In the genomic region with DNA sequence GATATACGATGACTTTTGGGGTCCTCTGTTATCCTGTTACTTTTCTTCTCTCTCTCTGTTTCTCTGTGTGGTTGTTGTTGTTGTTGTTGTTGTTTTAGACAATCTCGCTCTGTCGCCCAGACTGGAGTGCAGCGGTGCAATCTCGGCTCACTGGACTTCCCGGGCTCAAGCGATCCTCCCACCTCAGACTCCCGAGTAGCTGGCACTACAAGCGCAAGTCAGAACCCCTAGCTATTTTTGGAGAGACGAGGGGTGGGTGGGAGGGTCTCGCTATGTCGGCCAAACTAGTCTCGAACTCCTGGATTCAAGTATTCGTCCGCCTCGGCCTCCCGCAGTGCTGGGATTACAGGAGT, we compare ENCODE assay signal across 12 cellular contexts. TPM values are rescaled to one million over a fixed set of nuclear protein-coding genes. Genes with fewer than 3 reads are reported as not detected.
A peak's percentile ranks its signal among the peaks of the same experiment; 100 is the strongest.
DNase-seq lines count a peak whose midpoint lies in the region; ATAC-seq and TF ChIP-seq lines count a peak whose summit lies in the region.
"Had no signal": no experiment of that assay in that cellular context is flagged by ENCODE, and none has a peak within 500 bp of the region (broad histone marks: within the 10 kb centered on the region; RNA-seq: fewer than 3 reads in every experiment).

No MANE protein-coding gene starts in this region.

- no peaks in the 10 kb centered on the region for H4K20me1 ChIP-seq in HCT116 (ENCODE audit: insufficient read depth)

- POLR2A ChIA-PET in A673 (lab: Charles Lee; ENCODE audit: low non-redundant PET): no interaction called here
- POLR2A ChIA-PET in HCT116 (lab: Charles Lee): no interaction called here

- no peak overlapping the region for H2BK15ac ChIP-seq in mesenchymal stem cell (ENCODE audit: low read depth, poor library complexity, severe bottlenecking)

- no peaks in the 10 kb centered on the region for H3K36me3 Mint-ChIP-seq in brain

- peak overlapping the region; percentile 79 to 87 (median 84) for H3K4me3 Mint-ChIP-seq in brain

- no peaks in the 10 kb centered on the region for H3K79me1 ChIP-seq in mesenchymal stem cell (replicated peaks; ENCODE audit: low read length, poor library complexity, severe bottlenecking)

- peaks cover 15 to 31% (median 28%) of the 10 kb centered on the region in 5 experiments for H3K9me3 Mint-ChIP-seq in brain

- no peak overlapping the region for H3K23ac ChIP-seq in mesenchymal stem cell (ENCODE audit: low read length in 2 of 2)

- H4K8ac ChIP-seq in mesenchymal stem cell (ENCODE audit: low read length): no peak overlapping the region

- H3K79me2 ChIP-seq in HCT116 (ENCODE audit: insufficient read depth, low read length): no peaks in the 10 kb centered on the region

- H2BK120ac ChIP-seq in mesenchymal stem cell (ENCODE audit: low read depth, low read length): no peak overlapping the region

- H3K14ac ChIP-seq in mesenchymal stem cell (ENCODE audit: low read length in 2 of 2): no peak overlapping the region

- no peak overlapping the region for H2BK12ac ChIP-seq in mesenchymal stem cell (ENCODE audit: low read length in 2 of 2)

- TF ChIP-seq RAD21 in HCT116 (IDR thresholded peaks at IDR 0.05; ENCODE audit: low read depth): no peak

- 20% methylated on average over 13 of the region's 17 CpGs for WGBS in mesenchymal stem cell

- DNase-seq in A673 (ENCODE audit: low spot score): no peak
- DNase-seq in HCT116 (ENCODE audit: low read depth, low spot score): no peak
- no peak for DNase-seq in mesenchymal stem cell
- DNase-seq in RKO (ENCODE audit: low spot score): no peak
- DNase-seq in germinal center (ENCODE audit: low spot score): no peak
- DNase-seq: SW 1271 had no signal

- H3K27ac ChIP-seq in A673 (ENCODE audit: low read depth, low read length, poor library complexity, severe bottlenecking): no peak overlapping the region
- no peak overlapping the region for H3K27ac ChIP-seq in HCT116 (ENCODE audit: low read depth, low read length)
- no peak overlapping the region for H3K27ac ChIP-seq in mesenchymal stem cell (ENCODE audit: low read length, poor library complexity, severe bottlenecking)
- H3K27ac ChIP-seq: KMS-11, ovary, vagina had no signal

- H3K4me2 ChIP-seq in HCT116 (ENCODE audit: low read length): peak overlapping the region; percentile 63
- H3K4me2 ChIP-seq in mesenchymal stem cell (ENCODE audit: low read length, poor library complexity, severe bottlenecking): peak overlapping the region; percentile 78
- H3K4me2 ChIP-seq: KMS-11 had no signal

- TF ChIP-seq POLR2A in HCT116 (IDR thresholded peaks at IDR 0.05; ENCODE audit: borderline replicate concordance, extremely low read depth, insufficient read depth, insufficient read length): no peak

- TF ChIP-seq CTCF in A673 (conservative IDR thresholded peaks at IDR 0.05; ENCODE audit: low read depth, low read length) (no peak), HCT116 (IDR thresholded peaks at IDR 0.05 in 2 of 3, conservative IDR thresholded peaks at IDR 0.05 in 1 of 3; ENCODE audit: borderline replicate concordance in 1 of 3, insufficient read depth in 1 of 3, low read depth in 2 of 3, low read length in 2 of 3) (no peak), brain (conservative IDR thresholded peaks at IDR 0.05) (no peak)

- H2AFZ ChIP-seq in HCT116 (ENCODE audit: low read depth, low read length, poor library complexity, severe bottlenecking) (peak overlapping the region; percentile 90), mesenchymal stem cell (ENCODE audit: low read depth, low read length) (peak overlapping the region; percentile 60)

- H2BK5ac ChIP-seq in mesenchymal stem cell (ENCODE audit: low read depth, low read length, poor library complexity, severe bottlenecking): no peak overlapping the region

- peak overlapping the region; percentile 54 for H3K4me3 ChIP-seq in A673 (ENCODE audit: low read depth, low read length, poor library complexity, severe bottlenecking)
- peak overlapping the region in 1 of 2 experiments; percentile 33; a peak in 1 of 4 replicates for H3K4me3 ChIP-seq in HCT116 (replicated peaks in 1 of 2; ENCODE audit: low read depth in 1 of 2, low read length in 2 of 2)
- H3K4me3 ChIP-seq in mesenchymal stem cell (ENCODE audit: insufficient read depth in 1 of 2, low read depth in 1 of 2, low read length in 2 of 2): peak overlapping the region; percentile 51 to 78
- H3K4me3 ChIP-seq: ovary had no signal

- no peaks in the 10 kb centered on the region for H3K9me2 ChIP-seq in HCT116 (ENCODE audit: insufficient read depth)

- no peak overlapping the region for H3K4ac ChIP-seq in mesenchymal stem cell (ENCODE audit: low read depth in 1 of 2, low read length in 2 of 2)

- H2AK5ac ChIP-seq in mesenchymal stem cell (ENCODE audit: low read length, severe bottlenecking): no peak overlapping the region

- H3K4me1 ChIP-seq in A673 (ENCODE audit: insufficient read depth, low read length, poor library complexity, severe bottlenecking) (peaks cover 8% of the 10 kb centered on the region), HCT116 (ENCODE audit: control insufficient read depth in 1 of 2, insufficient read depth in 2 of 2, low read length in 2 of 2) (peaks cover 3 to 35% of the 10 kb centered on the region in 2 experiments; a peak in 3 of 4 replicates), mesenchymal stem cell (ENCODE audit: control insufficient read depth, insufficient read depth, low read depth, low read length) (peaks cover 2% of the 10 kb centered on the region)
- H3K4me1 ChIP-seq: vagina had no signal

- H3K4me1 Mint-ChIP-seq in brain: peaks cover 23% of the 10 kb centered on the region

- intact Hi-C loops in A673 (cut with micrococcal nuclease; ENCODE audit: unreplicated experiment) (loop anchor here (2.0 kb wide), 1 partner anchor 17 kb away; no protein-coding TSS in a partner anchor), HCT116 (cut with micrococcal nuclease) (loop anchor here (10.0 kb wide), 2 partner anchors 513 to 657 kb away; no protein-coding TSS in a partner anchor)

- no peak overlapping the region for H3K9ac ChIP-seq in HCT116 (ENCODE audit: low read length)
- peak overlapping the region; percentile 67 for H3K9ac ChIP-seq in mesenchymal stem cell (ENCODE audit: low read length)
- H3K9ac ChIP-seq: KMS-11 had no signal

- peak overlapping the region in 1 of 5 experiments; percentile 34 for H3K27ac Mint-ChIP-seq in brain

- H4K91ac ChIP-seq in mesenchymal stem cell (ENCODE audit: low read length): no peak overlapping the region

- H3K9me3 ChIP-seq in A673 (ENCODE audit: low read depth, low read length, poor library complexity, severe bottlenecking): peaks cover 4% of the 10 kb centered on the region
- H3K9me3 ChIP-seq in HCT116 (ENCODE audit: control insufficient read depth in 1 of 2, insufficient read depth in 1 of 2, low read depth in 1 of 2, low read length in 2 of 2): no peaks in the 10 kb centered on the region
- peaks cover 3% of the 10 kb centered on the region for H3K9me3 ChIP-seq in mesenchymal stem cell (ENCODE audit: control insufficient read depth, low read length)
- H3K9me3 ChIP-seq: ovary, vagina had no signal

- CTCF ChIA-PET in A673 (lab: Charles Lee): interaction anchor here (2.4 kb wide), 1 partner anchor 18 kb away, joined by 15 read pairs; no protein-coding TSS in a partner anchor
- CTCF ChIA-PET in HCT116 (lab: Charles Lee): interaction anchor here (1.7 to 4.1 kb wide), 2 partner anchors 17 to 236 kb away, joined by 4 to 45 read pairs; no protein-coding TSS in a partner anchor

- H3K36me3 ChIP-seq in A673 (ENCODE audit: insufficient read depth, low read length, poor library complexity, severe bottlenecking) (no peaks in the 10 kb centered on the region), HCT116 (ENCODE audit: control insufficient read depth in 1 of 2, insufficient read depth in 2 of 2, low read length in 2 of 2) (no peaks in the 10 kb centered on the region), mesenchymal stem cell (ENCODE audit: control insufficient read depth in 1 of 2, insufficient read depth in 2 of 2, low read depth in 1 of 2, low read length in 2 of 2) (no peaks in the 10 kb centered on the region)
- H3K36me3 ChIP-seq: ovary, vagina had no signal

- no peaks in the 10 kb centered on the region for H3K27me3 ChIP-seq in A673 (replicated peaks; ENCODE audit: insufficient read depth, low read depth, low read length, poor library complexity)
- no peaks in the 10 kb centered on the region for H3K27me3 ChIP-seq in HCT116 (ENCODE audit: insufficient read depth, low read length)
- H3K27me3 ChIP-seq in mesenchymal stem cell (ENCODE audit: control insufficient read depth in 1 of 2, insufficient read depth in 1 of 2, low read length in 2 of 2): peaks cover 8 to 13% of the 10 kb centered on the region in 2 experiments
- H3K27me3 ChIP-seq: ovary, vagina had no signal

- no TSS peak for BruUV-seq in A673 (replicated peaks; lab: Mats Ljungman, UMichigan)
- no TSS peak for BruUV-seq in HCT116 (replicated peaks; lab: Mats Ljungman, UMichigan)

- RAD21 ChIA-PET in HCT116 (lab: Charles Lee; ENCODE audit: low non-redundant PET in 1 of 2, low total read pairs in 2 of 2, uncharacterized antibody in 2 of 2, unreplicated experiment in 2 of 2): no interaction called here

- ATAC-seq in HCT116 (no peak), GM19395 (IDR thresholded peaks at IDR 0.05; ENCODE audit: unreplicated experiment) (no peak), GM21529 (IDR thresholded peaks at IDR 0.05; ENCODE audit: unreplicated experiment) (no peak)

- H3K27me3 Mint-ChIP-seq in brain: peaks cover 84% of the 10 kb centered on the region

- peak overlapping the region in 1 of 2 experiments; percentile 28 for H3K18ac ChIP-seq in mesenchymal stem cell (ENCODE audit: low read depth in 1 of 2, low read length in 2 of 2)

TF ChIP-seq in HCT116, 20 proteins besides CTCF, POLR2A, EP300 and RAD21 (continues in another document):
- TF ChIP-seq ELF1 (IDR thresholded peaks at IDR 0.05; ENCODE audit: borderline replicate concordance, low read depth): no peak
- no peak for TF ChIP-seq JUND (IDR thresholded peaks at IDR 0.05)
- no peak for TF ChIP-seq ZNF274 (IDR thresholded peaks at IDR 0.05; ENCODE audit: low read depth, low read length)
- no peak for TF ChIP-seq SIN3A (IDR thresholded peaks at IDR 0.05; ENCODE audit: low read depth)
- TF ChIP-seq ATF3 (IDR thresholded peaks at IDR 0.05): no peak
- TF ChIP-seq POLR2AphosphoS5 (IDR thresholded peaks at IDR 0.05; ENCODE audit: low read depth, low read length): no peak
- no peak for TF ChIP-seq FOSL1 (IDR thresholded peaks at IDR 0.05; ENCODE audit: low read depth)

RNA-seq across cellular contexts. Expression of gene ABT1, which starts 19.1 kb away (rescaled TPM):
- total RNA-seq in A673 (2021) (17.4 and 18.1 TPM in 2 replicates), HCT116 (2021; ENCODE audit: unreplicated experiment) (26.7 TPM)
- 21.8 and 22.1 TPM in 2 replicates for polyA plus RNA-seq in HCT116 (2012)
- polyA plus RNA-seq in brain (ENCODE audit: insufficient read depth, low read depth, low replicate concordance): 16.0 TPM
- polyA plus RNA-seq in mesenchymal stem cell (2013, experiment 1 of 2): 15.1 TPM
- 15.5 TPM for polyA plus RNA-seq in mesenchymal stem cell (2013, experiment 2 of 2)

RNA-seq across cellular contexts. Expression of gene HMGN4, which starts 39.5 kb away (rescaled TPM):
- total RNA-seq in A673 (2021) (55.9 and 58.6 TPM in 2 replicates), HCT116 (2021; ENCODE audit: unreplicated experiment) (73.8 TPM)
- 48.2 and 64.6 TPM in 2 replicates for polyA plus RNA-seq in HCT116 (2012)
- 70.0 TPM for polyA plus RNA-seq in brain (ENCODE audit: insufficient read depth, low read depth, low replicate concordance)
- polyA plus RNA-seq in mesenchymal stem cell (2013, experiment 1 of 2): 34.2 TPM
- 32.7 TPM for polyA plus RNA-seq in mesenchymal stem cell (2013, experiment 2 of 2)
